26 cellular contexts compared by ENCODE assay signal in genomic region chr1:12661606-12662219, GRCh38. TPM values are rescaled to one million over a fixed set of nuclear protein-coding genes. Genes with fewer than 3 reads are reported as not detected.
"Had no signal": no experiment of that assay in that cellular context is flagged by ENCODE, and none has a peak within 500 bp of the region (broad histone marks: within the 10 kb centered on the region; RNA-seq: fewer than 3 reads in every experiment).

No MANE protein-coding gene starts in this region.

- H3K4me1 ChIP-seq: prostate gland, uterus had no signal

- ATAC-seq: left colon; left lung; lower lobe of right lung; naive thymus-derived CD4-positive, alpha-beta T cell; natural killer cell treated with Interleukin-12 subunit alpha and Interleukin-12 subunit beta and Interleukin-15 and Interleukin-18, amount 100 ng/mL, for 72 hours; right cardiac atrium; sciatic nerve; stimulated activated effector memory CD8-positive, alpha-beta T cell treated with anti-CD3 and anti-CD28 coated beads, Interleukin-12 subunit alpha, Interleukin-12 subunit beta, amount 100 ng/mL, for 72 hours had no signal

- H3K27me3 ChIP-seq: left lung, ovary, tibial nerve, uterus had no signal

- DNase-seq: kidney; left colon; left lung; lower lobe of right lung; mammary epithelial cell; mesenchymal stem cell; naive thymus-derived CD4-positive, alpha-beta T cell; ovary; retina; right cardiac atrium; small intestine; spleen; stimulated activated CD4-positive, alpha-beta T cell treated with anti-CD3 and anti-CD28 coated beads, Interleukin-4, amount 100 ng/mL, for 24 hours; stimulated activated naive CD4-positive, alpha-beta T cell; uterus had no signal

- H3K27ac ChIP-seq: left lung, lower lobe of right lung, ovary, prostate gland, spleen, tibial nerve, uterus had no signal

- H3K4me3 ChIP-seq: left lung, lower lobe of right lung, ovary, prostate gland, spleen, tibial nerve, uterus had no signal

- H3K9me3 ChIP-seq: lower lobe of right lung, ovary, prostate gland, uterus had no signal

- H3K36me3 ChIP-seq: left lung, lower lobe of right lung, ovary, prostate gland, spleen, tibial nerve, uterus had no signal

RNA-seq across cellular contexts. Expression of gene AADACL4, which starts 17.8 kb away (rescaled TPM):
- total RNA-seq: left colon; left lung; liver; lower lobe of right lung; mammary epithelial cell; mucosa of gallbladder; naive thymus-derived CD4-positive, alpha-beta T cell; natural killer cell treated with Interleukin-12 subunit alpha and Interleukin-12 subunit beta and Interleukin-15 and Interleukin-18, amount 100 ng/mL, for 72 hours; ovary; prostate gland; right cardiac atrium; sciatic nerve; subcutaneous adipose tissue; temporal lobe; tibial nerve; ureter had no signal
- polyA plus RNA-seq: liver; mammary epithelial cell; naive thymus-derived CD4-positive, alpha-beta T cell; neural cell; right cardiac atrium; small intestine had no signal

RNA-seq across cellular contexts. Expression of gene AADACL3, which starts 54.2 kb away (rescaled TPM):
- total RNA-seq: kidney; left colon; left lung; liver; lower lobe of right lung; mammary epithelial cell; mucosa of gallbladder; naive thymus-derived CD4-positive, alpha-beta T cell; natural killer cell treated with Interleukin-12 subunit alpha and Interleukin-12 subunit beta and Interleukin-15 and Interleukin-18, amount 100 ng/mL, for 72 hours; ovary; prostate gland; right cardiac atrium; sciatic nerve; spleen; temporal lobe; tibial nerve; ureter; uterus had no signal
- polyA plus RNA-seq: liver; mammary epithelial cell; naive thymus-derived CD4-positive, alpha-beta T cell; neural cell; ovary; right cardiac atrium; small intestine; spleen had no signal
